Comparison of ENCODE assay signal across 23 cellular contexts in the genomic region with DNA sequence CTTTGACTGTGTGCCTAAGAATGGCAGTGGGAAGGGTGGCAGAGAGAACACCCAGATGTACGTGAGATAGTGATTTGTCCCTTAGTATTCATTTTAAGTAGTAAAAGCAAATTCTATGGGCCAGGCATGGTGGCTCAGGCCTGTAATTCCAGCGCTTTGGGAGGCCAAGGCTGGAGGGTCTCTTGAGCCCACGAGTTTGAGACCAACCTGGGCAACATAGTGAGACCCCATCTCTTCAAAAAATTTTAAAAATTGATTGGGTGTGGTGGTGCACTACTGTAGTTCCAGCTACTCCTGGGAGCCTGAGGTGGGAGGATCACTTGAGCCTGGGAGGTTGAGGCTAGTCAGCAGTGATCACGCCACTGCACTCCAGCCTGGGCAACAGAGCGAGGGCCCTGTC.
"Had no signal": no experiment of that assay in that cellular context is flagged by ENCODE, and none has a peak within 500 bp of the region (broad histone marks: within the 10 kb centered on the region; RNA-seq: fewer than 3 reads in every experiment).

No MANE protein-coding gene starts in this region.

- H3K27me3 Mint-ChIP-seq: activated naive CD8-positive, alpha-beta T cell treated with anti-CD3 and anti-CD28 coated beads, Interleukin-2, amount 10 ng/mL, durations not matched to agents 7 days and 5 days; stimulated activated memory B cell treated with anti-CD40 and anti-IgM and Interleukin-4, amounts not matched to agents 10 μg/mL and 1 μg/mL and 100 μg/mL, for 72 hours; stimulated activated naive CD8-positive, alpha-beta T cell treated with anti-CD3 and anti-CD28 coated beads, Interleukin-15, amount 100 ng/mL, for 72 hours had no signal

- H3K4me3 Mint-ChIP-seq: activated naive CD8-positive, alpha-beta T cell treated with anti-CD3 and anti-CD28 coated beads, Interleukin-2, amount 10 ng/mL, durations not matched to agents 7 days and 5 days; stimulated activated memory B cell treated with anti-CD40 and anti-IgM and Interleukin-4, amounts not matched to agents 10 μg/mL and 1 μg/mL and 100 μg/mL, for 72 hours; stimulated activated naive CD8-positive, alpha-beta T cell treated with anti-CD3 and anti-CD28 coated beads, Interleukin-15, amount 100 ng/mL, for 72 hours had no signal

- H3K27ac Mint-ChIP-seq: activated naive CD8-positive, alpha-beta T cell treated with anti-CD3 and anti-CD28 coated beads, Interleukin-2, amount 10 ng/mL, durations not matched to agents 7 days and 5 days; stimulated activated memory B cell treated with anti-CD40 and anti-IgM and Interleukin-4, amounts not matched to agents 10 μg/mL and 1 μg/mL and 100 μg/mL, for 72 hours; stimulated activated naive CD8-positive, alpha-beta T cell treated with anti-CD3 and anti-CD28 coated beads, Interleukin-15, amount 100 ng/mL, for 72 hours had no signal

- DNase-seq: activated CD4-positive, alpha-beta T cell treated with anti-CD3 and anti-CD28 coated beads for 48 hours; activated CD4-positive, alpha-beta T cell treated with anti-CD3 and anti-CD28 coated beads, Interleukin-2, amount 50 U/mL, for 48 hours; activated CD8-positive, alpha-beta memory T cell treated with anti-CD3 and anti-CD28 coated beads for 24 hours; activated effector memory CD4-positive, alpha-beta T cell treated with Interleukin-2 at 50 U/mL for 16 hours; activated naive CD4-positive, alpha-beta T cell treated with Interleukin-2 at 50 U/mL for 16 hours; activated naive CD8-positive, alpha-beta T cell treated with anti-CD3 and anti-CD28 coated beads, Interleukin-2, amount 10 ng/mL, durations not matched to agents 7 days and 5 days; brain microvascular endothelial cell; central memory CD4-positive, alpha-beta T cell; esophagus squamous epithelium; left ventricle myocardium superior; ovary; sigmoid colon; small intestine; stimulated activated CD4-positive, alpha-beta T cell treated with anti-CD3 and anti-CD28 coated beads, Interleukin-4, amount 100 ng/mL, for 4 hours; stimulated activated CD8-positive, alpha-beta memory T cell treated with anti-CD3 and anti-CD28 coated beads, Interleukin-4, amount 100 ng/mL, for 48 hours; stimulated activated naive CD8-positive, alpha-beta T cell treated with anti-CD3 and anti-CD28 coated beads, Interleukin-15, amount 100 ng/mL, for 72 hours; T-helper 1 cell; thyroid gland had no signal

- H3K27me3 ChIP-seq: ascending aorta, brain microvascular endothelial cell, esophagus squamous epithelium, ovary, sigmoid colon, thyroid gland had no signal

- H3K9me3 Mint-ChIP-seq: activated naive CD8-positive, alpha-beta T cell treated with anti-CD3 and anti-CD28 coated beads, Interleukin-2, amount 10 ng/mL, durations not matched to agents 7 days and 5 days; stimulated activated memory B cell treated with anti-CD40 and anti-IgM and Interleukin-4, amounts not matched to agents 10 μg/mL and 1 μg/mL and 100 μg/mL, for 72 hours; stimulated activated naive CD8-positive, alpha-beta T cell treated with anti-CD3 and anti-CD28 coated beads, Interleukin-15, amount 100 ng/mL, for 72 hours had no signal

- ATAC-seq: activated CD4-positive, CD25-positive, alpha-beta regulatory T cell treated with anti-CD3 and anti-CD28 coated beads, Interleukin-2, amount 50 U/mL, for 24 hours; left ventricle myocardium superior; stimulated activated memory B cell treated with anti-CD40 and anti-IgM and Interleukin-4, amounts not matched to agents 10 μg/mL and 1 μg/mL and 100 μg/mL, for 72 hours; stimulated activated naive CD8-positive, alpha-beta T cell treated with anti-CD3 and anti-CD28 coated beads, Interleukin-15, amount 100 ng/mL, for 72 hours had no signal

- H3K4me1 ChIP-seq: ascending aorta, esophagus squamous epithelium, prostate gland had no signal

- H3K36me3 ChIP-seq: brain microvascular endothelial cell, ovary, prostate gland, thyroid gland had no signal

- H3K9me3 ChIP-seq: ascending aorta, esophagus squamous epithelium, ovary, prostate gland, sigmoid colon, thyroid gland had no signal

- H3K4me3 ChIP-seq: ascending aorta, esophagus squamous epithelium, ovary, prostate gland, sigmoid colon, thyroid gland had no signal

- H3K27ac ChIP-seq: ascending aorta, brain microvascular endothelial cell, epithelial cell of prostate, esophagus squamous epithelium, ovary, prostate gland, sigmoid colon, thyroid gland had no signal
